ENCODE assay signal across 32 cellular contexts in the genomic region with DNA sequence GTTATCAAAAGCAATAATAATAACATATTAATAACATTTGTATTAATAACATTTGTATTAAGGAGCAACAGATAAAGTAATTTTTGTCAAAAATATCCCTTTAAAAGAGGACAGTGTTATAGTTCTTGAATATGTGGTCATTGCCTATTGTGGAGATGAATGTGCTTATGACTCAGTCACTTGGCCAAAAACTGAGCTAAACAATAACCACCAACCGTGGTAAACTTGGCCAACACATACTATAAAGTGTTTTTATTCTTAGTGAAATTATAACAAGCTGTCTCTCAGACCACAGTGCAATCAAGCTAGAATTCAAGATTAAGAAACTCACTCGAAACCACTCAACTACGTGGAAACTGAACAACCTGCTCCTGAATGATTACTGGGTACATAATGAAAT.
"Had no signal": no experiment of that assay in that cellular context is flagged by ENCODE, and none has a peak within 500 bp of the region (broad histone marks: within the 10 kb centered on the region; RNA-seq: fewer than 3 reads in every experiment).

No MANE protein-coding gene starts in this region.

- DNase-seq: activated B cell treated with CpG ODN at 0.5 μM for 24 hours; activated CD4-positive, alpha-beta memory T cell treated with anti-CD3 and anti-CD28 coated beads for 36 hours; activated CD4-positive, alpha-beta T cell treated with anti-CD3 and anti-CD28 coated beads for 4 hours; activated CD4-positive, alpha-beta T cell treated with anti-CD3 and anti-CD28 coated beads, Interleukin-2, amount 10 ng/mL, durations not matched to agents 24 days and 14 days; activated CD4-positive, alpha-beta T cell treated with anti-CD3 and anti-CD28 coated beads, Interleukin-2, amount 50 U/mL, for 1 hour; activated CD4-positive, alpha-beta T cell treated with anti-CD3 and anti-CD28 coated beads, Interleukin-2, amount 50 U/mL, for 4 hours; activated CD4-positive, CD25-positive, alpha-beta regulatory T cell treated with anti-CD3 and anti-CD28 coated beads, Interleukin-2, amount 50 U/mL, for 72 hours; activated CD8-positive, alpha-beta memory T cell treated with anti-CD3 and anti-CD28 coated beads, Interleukin-2, amount 50 U/mL, for 4 hours; activated CD8-positive, alpha-beta T cell treated with anti-CD3 and anti-CD28 coated beads for 36 hours; activated effector memory CD4-positive, alpha-beta T cell treated with anti-CD3 and anti-CD28 coated beads, Interleukin-2, amount 50 U/mL, for 16 hours; activated gamma-delta T cell treated with Interleukin-2 at 50 U/mL for 16 hours; activated naive CD4-positive, alpha-beta T cell; activated naive CD4-positive, alpha-beta T cell treated with anti-CD3 and anti-CD28 coated beads for 36 hours; activated naive CD4-positive, alpha-beta T cell treated with anti-CD3 and anti-CD28 coated beads, Interleukin-2, amount 50 U/mL, for 16 hours; activated naive CD8-positive, alpha-beta T cell treated with anti-CD3 and anti-CD28 coated beads for 36 hours; activated T-cell treated with anti-CD3 and anti-CD28 coated beads for 4 hours; activated T-cell treated with anti-CD3 and anti-CD28 coated beads, Interleukin-2, amount 50 U/mL, for 1 hour; activated T-cell treated with anti-CD3 and anti-CD28 coated beads, Interleukin-2, amount 50 U/mL, for 48 hours; adrenal gland; amniotic stem cell; aorta; body of pancreas; brain microvascular endothelial cell; central memory CD4-positive, alpha-beta T cell; T-helper 1 cell; T-helper 2 cell; T-helper 9 cell had no signal

- H3K27ac ChIP-seq: adrenal gland, body of pancreas, brain microvascular endothelial cell, breast epithelium, VCaP had no signal

- H3K4me1 ChIP-seq: adrenal gland, body of pancreas, breast epithelium had no signal

- ATAC-seq: activated CD8-positive, alpha-beta T cell treated with anti-CD3 and anti-CD28 coated beads for 36 hours; activated naive CD4-positive, alpha-beta T cell treated with anti-CD3 and anti-CD28 coated beads, Interleukin-2, amount 50 U/mL, for 72 hours; body of pancreas had no signal

- H3K36me3 ChIP-seq: adrenal gland, brain microvascular endothelial cell, breast epithelium had no signal

- H3K36me3 Mint-ChIP-seq: activated CD4-positive, alpha-beta memory T cell treated with anti-CD3 and anti-CD28 coated beads for 36 hours; activated naive CD8-positive, alpha-beta T cell treated with anti-CD3 and anti-CD28 coated beads for 36 hours had no signal

- H3K9me3 Mint-ChIP-seq: activated CD4-positive, alpha-beta T cell treated with anti-CD3 and anti-CD28 coated beads, Interleukin-2, amount 10 ng/mL, durations not matched to agents 24 days and 14 days; T-helper 1 cell treated with Interleukin-12 subunit alpha and Interleukin-12 subunit beta and Interleukin-4 antibody, amounts not matched to agents 30 μg/mL and 1 μg/mL, for 36 hours; T-helper 2 cell treated with Interferon-gamma antibody and Interleukin-4, amounts not matched to agents 5 μg/mL and 100 μg/mL, for 36 hours had no signal

- H3K27me3 Mint-ChIP-seq: activated B cell treated with CpG ODN at 0.5 μM for 24 hours; activated CD4-positive, alpha-beta memory T cell treated with anti-CD3 and anti-CD28 coated beads for 36 hours; activated CD4-positive, alpha-beta T cell treated with anti-CD3 and anti-CD28 coated beads, Interleukin-2, amount 10 ng/mL, durations not matched to agents 24 days and 14 days; activated naive CD8-positive, alpha-beta T cell treated with anti-CD3 and anti-CD28 coated beads for 36 hours had no signal

- H3K4me1 Mint-ChIP-seq: activated B cell treated with CpG ODN at 0.5 μM for 24 hours; activated CD4-positive, alpha-beta T cell treated with anti-CD3 and anti-CD28 coated beads, Interleukin-2, amount 10 ng/mL, durations not matched to agents 24 days and 14 days; activated naive CD8-positive, alpha-beta T cell treated with anti-CD3 and anti-CD28 coated beads for 36 hours had no signal

- H3K27me3 ChIP-seq: adrenal gland, body of pancreas, brain microvascular endothelial cell, breast epithelium had no signal

- H3K27ac Mint-ChIP-seq: activated B cell treated with CpG ODN at 0.5 μM for 24 hours; activated CD4-positive, alpha-beta memory T cell treated with anti-CD3 and anti-CD28 coated beads for 36 hours; activated CD4-positive, alpha-beta T cell treated with anti-CD3 and anti-CD28 coated beads, Interleukin-2, amount 10 ng/mL, durations not matched to agents 24 days and 14 days; activated CD8-positive, alpha-beta T cell treated with anti-CD3 and anti-CD28 coated beads for 36 hours; activated naive CD4-positive, alpha-beta T cell treated with anti-CD3 and anti-CD28 coated beads for 36 hours; activated naive CD4-positive, alpha-beta T cell treated with anti-CD3 and anti-CD28 coated beads, Interleukin-2, amount 50 U/mL, for 72 hours; activated naive CD8-positive, alpha-beta T cell treated with anti-CD3 and anti-CD28 coated beads for 36 hours; T-helper 1 cell treated with Interleukin-12 subunit alpha and Interleukin-12 subunit beta and Interleukin-4 antibody, amounts not matched to agents 30 μg/mL and 1 μg/mL, for 36 hours; T-helper 2 cell treated with Interferon-gamma antibody and Interleukin-4, amounts not matched to agents 5 μg/mL and 100 μg/mL, for 36 hours had no signal

- H3K9me3 ChIP-seq: adrenal gland, body of pancreas, breast epithelium had no signal

- H3K4me3 ChIP-seq: adrenal gland, body of pancreas, breast epithelium had no signal

- H3K4me3 Mint-ChIP-seq: activated B cell treated with CpG ODN at 0.5 μM for 24 hours; activated CD4-positive, alpha-beta memory T cell treated with anti-CD3 and anti-CD28 coated beads for 36 hours; activated CD4-positive, alpha-beta T cell treated with anti-CD3 and anti-CD28 coated beads, Interleukin-2, amount 10 ng/mL, durations not matched to agents 24 days and 14 days; activated CD8-positive, alpha-beta T cell treated with anti-CD3 and anti-CD28 coated beads for 36 hours; activated naive CD4-positive, alpha-beta T cell treated with anti-CD3 and anti-CD28 coated beads for 36 hours; activated naive CD8-positive, alpha-beta T cell treated with anti-CD3 and anti-CD28 coated beads for 36 hours; T-helper 1 cell treated with Interleukin-12 subunit alpha and Interleukin-12 subunit beta and Interleukin-4 antibody, amounts not matched to agents 30 μg/mL and 1 μg/mL, for 36 hours; T-helper 2 cell treated with Interferon-gamma antibody and Interleukin-4, amounts not matched to agents 5 μg/mL and 100 μg/mL, for 36 hours had no signal
